Comparison of ENCODE assay signal across 8 cellular contexts in the genomic region with DNA sequence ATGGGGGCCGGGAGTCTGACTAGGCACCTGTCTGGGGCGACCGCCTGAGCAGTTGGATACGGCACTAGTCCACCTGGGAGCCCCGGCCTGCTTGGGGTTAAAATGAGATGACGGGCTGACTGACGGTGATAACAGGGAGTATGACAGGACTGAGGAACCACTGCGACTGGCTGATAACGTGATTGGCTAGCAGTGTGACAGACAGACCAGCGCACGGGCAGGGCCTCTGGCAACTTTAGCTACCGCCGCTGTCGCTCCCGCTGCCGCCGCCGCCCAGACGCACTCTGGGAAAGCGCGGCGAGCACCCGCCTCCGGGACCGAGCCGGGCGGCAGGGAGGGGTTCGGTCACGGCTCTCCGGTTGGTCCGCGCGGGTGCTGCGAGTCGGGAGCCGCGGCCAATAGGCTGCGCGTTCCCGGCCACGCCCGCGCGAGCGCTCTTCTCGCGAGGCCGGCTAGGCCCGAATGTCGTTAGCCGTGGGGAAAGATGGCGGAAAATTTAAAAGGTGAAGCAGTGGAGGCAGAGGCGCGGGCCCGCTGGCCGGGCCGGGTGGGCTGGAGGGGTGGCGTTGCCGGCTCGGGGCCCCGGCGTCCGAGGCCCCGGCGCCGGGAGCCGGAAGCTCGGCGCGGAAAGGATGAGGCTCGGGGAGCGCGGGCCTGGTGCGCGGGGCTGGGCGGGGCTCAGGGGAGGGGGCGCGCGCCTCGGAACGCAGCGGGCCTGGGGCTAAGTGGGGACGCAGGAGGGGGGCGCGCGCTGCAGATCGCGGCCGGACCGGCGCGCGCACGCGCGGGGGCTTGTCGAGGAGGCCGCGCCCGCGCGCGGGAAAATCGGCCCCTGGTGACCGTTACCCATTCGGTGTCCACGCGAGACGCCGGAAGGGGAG. TPM values are rescaled to one million over a fixed set of nuclear protein-coding genes. Genes with fewer than 3 reads are reported as not detected.
DNase-seq lines count a peak whose midpoint lies in the region; ATAC-seq and TF ChIP-seq lines count a peak whose summit lies in the region.

A gene with protein sequence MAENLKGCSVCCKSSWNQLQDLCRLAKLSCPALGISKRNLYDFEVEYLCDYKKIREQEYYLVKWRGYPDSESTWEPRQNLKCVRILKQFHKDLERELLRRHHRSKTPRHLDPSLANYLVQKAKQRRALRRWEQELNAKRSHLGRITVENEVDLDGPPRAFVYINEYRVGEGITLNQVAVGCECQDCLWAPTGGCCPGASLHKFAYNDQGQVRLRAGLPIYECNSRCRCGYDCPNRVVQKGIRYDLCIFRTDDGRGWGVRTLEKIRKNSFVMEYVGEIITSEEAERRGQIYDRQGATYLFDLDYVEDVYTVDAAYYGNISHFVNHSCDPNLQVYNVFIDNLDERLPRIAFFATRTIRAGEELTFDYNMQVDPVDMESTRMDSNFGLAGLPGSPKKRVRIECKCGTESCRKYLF (plus strand): TSS at position 434 of the 881 bp plus-strand sequence. CDS start 51 bp downstream, at position 485.

- no peaks in the 10 kb centered on the region for H3F3A ChIP-seq in OCI-LY1 (ENCODE audit: insufficient read depth, low read length)

- DNase-seq in DMS 273 treated with DMSO at 0.1 percent for 48 hours (lab: John Stamatoyannopoulos, UW) = peak; percentile 76
- DNase-seq in HuH-7.5 (ENCODE audit: low spot score) = peak; percentile 96
- DNase-seq in activated CD8-positive, alpha-beta memory T cell treated with anti-CD3 and anti-CD28 coated beads, Interleukin-2, amount 50 U/mL, for 24 hours (ENCODE audit: extremely low read depth) = peak; percentile 56
- DNase-seq in midbrain (lab: John Stamatoyannopoulos, UW) = peak; percentile 87
- DNase-seq in stimulated activated CD8-positive, alpha-beta memory T cell treated with anti-CD3 and anti-CD28 coated beads, Interleukin-15, amount 100 ng/mL, for 48 hours (ENCODE audit: low read depth in 2 of 2) = peak; percentile 78 to 82

- in situ Hi-C loops in endometrial microvascular endothelial cells (cut with HindIII; ENCODE audit: inconsistent ontology term, low pct_unique_long_range_greater_than_20kb, low sequenced_read_pairs) = no loop called here

- peaks cover 7% of the 10 kb centered on the region; the same call in 1 of the 2 replicates for H3K79me2 ChIP-seq in OCI-LY1 (ENCODE audit: insufficient read depth, low read length)

- H4K20me1 ChIP-seq in OCI-LY1 (ENCODE audit: insufficient read depth, low read length) = no peaks in the 10 kb centered on the region

- peaks cover 31% of the 10 kb centered on the region for H3K36me3 ChIP-seq in OCI-LY1 (ENCODE audit: insufficient read depth, low read length)

- H3K27me3 ChIP-seq in OCI-LY1 (ENCODE audit: insufficient read depth, low read length) = no peaks in the 10 kb centered on the region

- H3K4me2 ChIP-seq in OCI-LY1 (ENCODE audit: low read length) = peak within 1 kb of the TSS; percentile 94

- H3K9ac ChIP-seq in OCI-LY1 (ENCODE audit: low read length) = peak within 1 kb of the TSS; percentile 90

- no peak for TF ChIP-seq CTCF in OCI-LY1 (IDR thresholded peaks at IDR 0.05; ENCODE audit: low read length)

- H3K9me2 ChIP-seq in OCI-LY1 (ENCODE audit: low read depth, low read length) = no peaks in the 10 kb centered on the region

- peak; percentile 95 for ATAC-seq in GM21528 (IDR thresholded peaks at IDR 0.05; ENCODE audit: low FRiP score, unreplicated experiment)

- H3K9me3 ChIP-seq in OCI-LY1 (ENCODE audit: low read length) = no peaks in the 10 kb centered on the region

- H3K4me1 ChIP-seq in OCI-LY1 (ENCODE audit: insufficient read depth, low read length, severe bottlenecking) = peaks cover 20% of the 10 kb centered on the region

- H3K27ac ChIP-seq in OCI-LY1 (ENCODE audit: low read depth, low read length, poor library complexity, severe bottlenecking) = peak within 1 kb of the TSS; percentile 75

- H2AFZ ChIP-seq in OCI-LY1 (ENCODE audit: low read length) = no peak within 1 kb of the TSS

- peak within 1 kb of the TSS; percentile 94 for H3K4me3 ChIP-seq in OCI-LY1 (ENCODE audit: low read depth, low read length, poor library complexity, severe bottlenecking)

RNA-seq across cellular contexts. Expression of the gene that starts here (rescaled TPM):
- total RNA-seq in endometrial microvascular endothelial cells (ENCODE audit: inconsistent ontology term) = 25.3 TPM

Comparison
In these comparisons a context has a peak if more than half of its experiments do, and no peak if none do; other contexts are left out.
1. Peak in every context shown above with its lines: DNase-seq, ATAC-seq, H3K4me3 ChIP-seq and H3K27ac ChIP-seq.